ENCODE assay signal across 13 cellular contexts in genomic region chr3:135967867-135968266, GRCh38. TPM values are rescaled to one million over a fixed set of nuclear protein-coding genes. Genes with fewer than 3 reads are reported as not detected.
DNase-seq lines count a peak whose midpoint lies in the region; ATAC-seq and TF ChIP-seq lines count a peak whose summit lies in the region.
"Had no signal": no experiment of that assay in that cellular context is flagged by ENCODE, and none has a peak within 500 bp of the region (broad histone marks: within the 10 kb centered on the region; RNA-seq: fewer than 3 reads in every experiment).

No MANE protein-coding gene starts in this region.

- no peaks in the 10 kb centered on the region for H3K9me3 Mint-ChIP-seq in GM23338
- H3K9me3 Mint-ChIP-seq in osteocyte (ENCODE audit: unreplicated experiment) = peaks cover 6% of the 10 kb centered on the region
- H3K9me3 Mint-ChIP-seq: activated CD4-positive, alpha-beta memory T cell treated with anti-CD3 and anti-CD28 coated beads, Interleukin-2, amount 10 ng/mL, durations not matched to agents 7 days and 5 days had no signal

- intact Hi-C loops in right cardiac atrium (cut with DNase I) = loop anchor here in 1 of 4 donors (10.0 kb wide), 1 partner anchor 57 kb away; no protein-coding TSS in a partner anchor
- intact Hi-C loops in psoas muscle (cut with DNase I) = loop anchor here (5.0 to 10.0 kb wide), 4 partner anchors 46 to 227 kb away; partner anchors contain the start of gene MSL2 (in 1 of the 2)

- peaks cover 61% of the 10 kb centered on the region for H3K79me2 ChIP-seq in GM23338 (replicated peaks; ENCODE audit: insufficient read depth)

- DNase-seq in GM23338 (ENCODE audit: low spot score) = no peak
- no peak for DNase-seq in right cardiac atrium
- DNase-seq in psoas muscle = no peak
- DNase-seq in iPS-NIHi7 (ENCODE audit: extremely low spot score) = no peak
- no peak for DNase-seq in NCI-H2029 treated with DMSO at 0.1 percent for 48 hours (lab: John Stamatoyannopoulos, UW)
- no peak for DNase-seq in osteocyte (ENCODE audit: extremely low spot score, unreplicated experiment)
- DNase-seq: activated CD4-positive, alpha-beta memory T cell treated with anti-CD3 and anti-CD28 coated beads, Interleukin-2, amount 10 ng/mL, durations not matched to agents 7 days and 5 days; activated effector memory CD4-positive, alpha-beta T cell treated with Interleukin-2 at 50 U/mL for 16 hours; H7; Karpas-422; NCI-H1694 had no signal

- H3K27ac Mint-ChIP-seq in GM23338 (no peak overlapping the region), osteocyte (ENCODE audit: unreplicated experiment) (no peak overlapping the region)
- H3K27ac Mint-ChIP-seq: activated CD4-positive, alpha-beta memory T cell treated with anti-CD3 and anti-CD28 coated beads, Interleukin-2, amount 10 ng/mL, durations not matched to agents 7 days and 5 days had no signal

- H3K4me1 ChIP-seq in GM23338 (ENCODE audit: insufficient read depth) = peaks cover 35% of the 10 kb centered on the region
- no peaks in the 10 kb centered on the region for H3K4me1 ChIP-seq in right cardiac atrium (ENCODE audit: control insufficient read depth, insufficient read depth, low read length)
- peaks cover 56% of the 10 kb centered on the region for H3K4me1 ChIP-seq in psoas muscle

- no peak overlapping the region for H2AFZ ChIP-seq in GM23338

- H3K4me1 Mint-ChIP-seq in GM23338 (peaks cover 45% of the 10 kb centered on the region), osteocyte (ENCODE audit: unreplicated experiment) (peaks cover 26% of the 10 kb centered on the region)

- H3K27me3 Mint-ChIP-seq in GM23338 (ENCODE audit: insufficient read depth, low read depth, poor library complexity) (peaks cover 7% of the 10 kb centered on the region), osteocyte (ENCODE audit: unreplicated experiment) (no peaks in the 10 kb centered on the region)

- H3K27ac ChIP-seq in GM23338 (ENCODE audit: low read depth) (no peak overlapping the region), right cardiac atrium (ENCODE audit: low read length) (no peak overlapping the region), psoas muscle (peak overlapping the region; percentile 92)

- TF ChIP-seq CTCF in GM23338 (conservative IDR thresholded peaks at IDR 0.05; ENCODE audit: low read depth in 2 of 2) = no peak
- TF ChIP-seq CTCF in WI38 (IDR thresholded peaks at IDR 0.05; ENCODE audit: low read depth, low read length) = no peak
- no peak for TF ChIP-seq CTCF in psoas muscle (IDR thresholded peaks at IDR 0.05)
- TF ChIP-seq CTCF in osteocyte (IDR thresholded peaks at IDR 0.05) = no peak

- no peak overlapping the region for H3K4me3 ChIP-seq in GM23338
- peak overlapping the region; percentile 82 for H3K4me3 ChIP-seq in WI38 (ENCODE audit: low read depth, low read length)
- peak overlapping the region; percentile 6 for H3K4me3 ChIP-seq in right cardiac atrium (ENCODE audit: low read length)
- H3K4me3 ChIP-seq in psoas muscle = peak overlapping the region; percentile 82

- H4K20me1 ChIP-seq in GM23338 (replicated peaks; ENCODE audit: insufficient read depth) = peaks cover 5% of the 10 kb centered on the region; the same call in 1 of the 2 replicates

- H3K9me2 ChIP-seq in GM23338 (ENCODE audit: insufficient read depth) = peaks cover 15% of the 10 kb centered on the region

- H3K36me3 ChIP-seq in GM23338 (ENCODE audit: insufficient read depth) (no peaks in the 10 kb centered on the region), psoas muscle (ENCODE audit: insufficient read depth in 1 of 2, low read depth in 1 of 2) (no peaks in the 10 kb centered on the region)

- peak overlapping the region; percentile 87 for H3K4me2 ChIP-seq in GM23338

- H3K36me3 Mint-ChIP-seq in GM23338 (ENCODE audit: low read depth) (no peaks in the 10 kb centered on the region; the same call in 1 of the 3 replicates), osteocyte (ENCODE audit: unreplicated experiment) (peaks cover 3% of the 10 kb centered on the region)

- H3K27me3 ChIP-seq in GM23338 (ENCODE audit: insufficient read depth) (no peaks in the 10 kb centered on the region), right cardiac atrium (ENCODE audit: control insufficient read depth, insufficient read depth) (no peaks in the 10 kb centered on the region), psoas muscle (ENCODE audit: insufficient read depth in 3 of 3, low read length in 2 of 3) (no peaks in the 10 kb centered on the region)

- H3F3A ChIP-seq in GM23338 (replicated peaks; ENCODE audit: low read depth) = no peaks in the 10 kb centered on the region; the same call in 1 of the 2 replicates

- H3K9me3 ChIP-seq in right cardiac atrium (ENCODE audit: control insufficient read depth, low read length) = no peaks in the 10 kb centered on the region
- no peaks in the 10 kb centered on the region for H3K9me3 ChIP-seq in psoas muscle

- WGBS in right cardiac atrium = 83% methylated on average over 4 of the region's 4 CpGs
- 65 to 87% (median 67%) methylated on average over 4 of the region's 4 CpGs for WGBS in psoas muscle, 3 donors

- H3K4me3 Mint-ChIP-seq in GM23338 (peak overlapping the region; percentile 86; the same call in 1 of the 3 replicates), osteocyte (ENCODE audit: unreplicated experiment) (no peak overlapping the region)
- H3K4me3 Mint-ChIP-seq: activated CD4-positive, alpha-beta memory T cell treated with anti-CD3 and anti-CD28 coated beads, Interleukin-2, amount 10 ng/mL, durations not matched to agents 7 days and 5 days had no signal

- no peak for ATAC-seq in GM23338
- no peak for ATAC-seq in right cardiac atrium
- no peak for ATAC-seq in psoas muscle
- ATAC-seq in esophagus mucosa = no peak

TF ChIP-seq in GM23338, 12 proteins besides CTCF, POLR2A, EP300 and RAD21:
- no peak for TF ChIP-seq ZNF114 (CRISPR knock-in tag; IDR thresholded peaks at IDR 0.05)
TF ChIP-seq in GM23338: peak in this region for 0.

RNA-seq across cellular contexts. Expression of gene PPP2R3A, which starts 2.3 kb away (rescaled TPM):
- total RNA-seq in GM23338 (2014; rRNA removed; shearing (Covaris generic)) = 15.2 and 15.4 TPM in 2 replicates
- 4.5 and 6.4 TPM in 2 replicates for polyA plus RNA-seq in GM23338 (2016; fragmentation: Nextera tagmentation; extraction: Ambion mirVana)
- 10 to 100 TPM; 40.9 to 89.6 (median 68.3) TPM for total RNA-seq in right cardiac atrium
- 26.4 TPM for polyA plus RNA-seq in right cardiac atrium
- total RNA-seq in psoas muscle = 100 to 1,000 TPM in 1 of 4 donors, 10 to 100 TPM in 3; 45.5 to 134 (median 52.6) TPM
- polyA plus RNA-seq in psoas muscle = 10 to 100 TPM in 2 of 3 donors, 1 to 10 TPM in 1; 5.4 to 16.8 (median 13.2) TPM
- 18.7 and 19.2 TPM in 2 replicates for total RNA-seq in osteocyte
- total RNA-seq in esophagus mucosa = 11.4 TPM
